Comparison of ENCODE assay signal across 25 cellular contexts in the genomic region with DNA sequence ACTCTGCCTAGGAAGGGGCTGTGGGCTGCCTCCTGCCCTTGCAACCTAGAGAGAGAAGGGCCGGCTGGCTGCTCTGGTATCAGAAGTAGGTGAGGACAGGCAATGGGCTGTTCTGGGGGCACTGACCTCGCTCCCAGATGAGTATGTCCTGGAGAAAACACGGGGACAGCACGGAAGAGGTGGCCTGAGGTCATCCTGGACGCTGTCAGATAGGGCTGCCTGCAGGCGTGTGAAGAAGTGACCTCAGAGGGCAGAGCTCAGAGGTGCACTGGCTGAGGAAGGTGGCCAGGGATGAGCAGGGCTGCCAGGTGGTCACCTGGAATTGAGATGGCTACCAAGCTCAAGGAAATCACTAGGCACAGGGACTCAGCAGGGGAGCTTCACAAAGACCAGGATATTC.
A peak's percentile ranks its signal among the peaks of the same experiment; 100 is the strongest.
DNase-seq lines count a peak whose midpoint lies in the region; ATAC-seq, FAIRE-seq and TF ChIP-seq lines count a peak whose summit lies in the region.
"Had no signal": no experiment of that assay in that cellular context is flagged by ENCODE, and none has a peak within 500 bp of the region (broad histone marks: within the 10 kb centered on the region; RNA-seq: fewer than 3 reads in every experiment).

No MANE protein-coding gene starts in this region.

- ATAC-seq in K562 (peak; percentile 47; the same call in 2 of the 3 replicates), naive B cell (ENCODE audit: low read depth in 2 of 2) (no peak), GM21786 (IDR thresholded peaks at IDR 0.05; ENCODE audit: unreplicated experiment) (no peak)
- ATAC-seq: HCT116 had no signal

- no peak overlapping the region for H2BK5ac ChIP-seq in neuronal stem cell (ENCODE audit: low read length)

- CTCF ChIA-PET in K562 (lab: Yijun Ruan, JAX; ENCODE audit: low intra/inter-chr PET ratio) (no interaction called here), PC-9 (lab: Charles Lee) (no interaction called here)

- no peak overlapping the region for H4K8ac ChIP-seq in neuronal stem cell (ENCODE audit: low read depth, low read length)

- H3K79me1 ChIP-seq in neuronal stem cell (ENCODE audit: low read depth, low read length): peaks cover 2% of the 10 kb centered on the region

- no peak overlapping the region for H3K4me3 Mint-ChIP-seq in naive B cell
- H3K4me3 Mint-ChIP-seq: CD4-positive, CD25-positive, alpha-beta regulatory T cell; CD8-positive, alpha-beta memory T cell; GM23338; HFFc6 had no signal

- no peaks in the 10 kb centered on the region for H3K27me3 Mint-ChIP-seq in naive B cell
- H3K27me3 Mint-ChIP-seq: CD4-positive, CD25-positive, alpha-beta regulatory T cell; CD8-positive, alpha-beta memory T cell had no signal

- POLR2A ChIA-PET in K562 (lab: Yijun Ruan, JAX): interaction anchor here (0.6 kb wide), 1 partner anchor 8 kb away, joined by 3 read pairs; no protein-coding TSS in a partner anchor
- POLR2A ChIA-PET in PC-9 (lab: Charles Lee; ENCODE audit: unreplicated experiment): no interaction called here

- H3K27me3 ChIP-seq in K562 (ENCODE audit: control insufficient read depth in 2 of 2, insufficient read depth in 2 of 2, low read length in 2 of 2) (peaks cover 4 to 13% of the 10 kb centered on the region in 2 experiments; a peak in 2 of 5 replicates), neuronal stem cell (ENCODE audit: control insufficient read depth in 3 of 3, insufficient read depth in 3 of 3, low read depth in 1 of 3, low read length in 3 of 3) (no peaks in the 10 kb centered on the region), PC-9 (ENCODE audit: insufficient read depth, low read depth) (no peaks in the 10 kb centered on the region)
- H3K27me3 ChIP-seq: BE2C had no signal

- H3F3A ChIP-seq in PC-9 (ENCODE audit: insufficient read depth, low read depth): no peaks in the 10 kb centered on the region

- H4K20me1 ChIP-seq in K562 (replicated peaks; ENCODE audit: control insufficient read depth, insufficient read depth, low read length): no peaks in the 10 kb centered on the region
- H4K20me1 ChIP-seq in PC-9 (ENCODE audit: insufficient read depth): no peaks in the 10 kb centered on the region

- peaks cover 0 to 8% (median 0%) of the 10 kb centered on the region in 7 donors for H3K9me3 Mint-ChIP-seq in naive B cell
- H3K9me3 Mint-ChIP-seq: CD8-positive, alpha-beta memory T cell; GM23338; HFFc6 had no signal

- H3K4ac ChIP-seq in neuronal stem cell (ENCODE audit: low read length): peak overlapping the region; percentile 66

- no peak overlapping the region for H4K91ac ChIP-seq in neuronal stem cell (ENCODE audit: low read depth, low read length, poor library complexity)

- 14% methylated on average over 5 of the region's 6 CpGs for WGBS in K562 (ENCODE audit: insufficient coverage, low coverage, missing lambda C conversion rate)
- no CpG with 5 or more reads among the region's 6 CpGs for WGBS in neuronal stem cell (ENCODE audit: extremely low coverage in 2 of 2, insufficient read length in 2 of 2, insufficient replicate concordance in 1 of 2), 2 donors

- H3K79me2 ChIP-seq in K562 (ENCODE audit: control insufficient read depth, insufficient read depth, low read length) (no peaks in the 10 kb centered on the region), PC-9 (ENCODE audit: low read depth) (no peaks in the 10 kb centered on the region)

- no peak overlapping the region for H3K9ac ChIP-seq in K562 (ENCODE audit: insufficient read depth in 1 of 2, low read depth in 2 of 2, low read length in 2 of 2)
- no peak overlapping the region for H3K9ac ChIP-seq in neuronal stem cell (ENCODE audit: low read depth, low read length, poor library complexity)

- TF ChIP-seq POLR2A in K562 (conservative IDR thresholded peaks at IDR 0.05): no peak

- H2BK12ac ChIP-seq in neuronal stem cell (ENCODE audit: low read length): peak overlapping the region; percentile 64

- peak overlapping the region; percentile 5 for H3K18ac ChIP-seq in neuronal stem cell (ENCODE audit: low read length)

- no peak for TF ChIP-seq EP300 in K562 (IDR thresholded peaks at IDR 0.05; ENCODE audit: low read length)

- H3K14ac ChIP-seq in neuronal stem cell (ENCODE audit: low read length): peak overlapping the region; percentile 84

- BruUV-seq in K562 (replicated peaks; lab: Mats Ljungman, UMichigan): no TSS peak
- no TSS peak for BruUV-seq in PC-9 (replicated peaks; lab: Mats Ljungman, UMichigan)

- H3K4me2 ChIP-seq in K562 (ENCODE audit: insufficient read depth, low read length): no peak overlapping the region
- H3K4me2 ChIP-seq in neuronal stem cell (ENCODE audit: insufficient read depth, low read length, poor library complexity, severe bottlenecking): no peak overlapping the region
- no peak overlapping the region for H3K4me2 ChIP-seq in PC-9
- H3K4me2 ChIP-seq: GM23338 had no signal

- H3K4me1 ChIP-seq in K562 (replicated peaks in 1 of 2; ENCODE audit: control insufficient read depth in 2 of 2, insufficient read depth in 2 of 2, low read length in 2 of 2): no peaks in the 10 kb centered on the region; a peak in 2 of 5 replicates
- H3K4me1 ChIP-seq in neuronal stem cell (ENCODE audit: control insufficient read depth in 2 of 2, insufficient read depth in 1 of 2, low read depth in 1 of 2, low read length in 2 of 2): peaks cover 3 to 16% of the 10 kb centered on the region in 2 donors
- H3K4me1 ChIP-seq in PC-9 (replicated peaks; ENCODE audit: insufficient read depth): no peaks in the 10 kb centered on the region
- H3K4me1 ChIP-seq: BE2C had no signal

- TF ChIP-seq CTCF in K562 (IDR thresholded peaks at IDR 0.05 in 2 of 3, conservative IDR thresholded peaks at IDR 0.05 in 1 of 3; ENCODE audit: insufficient read depth in 2 of 3, low read depth in 1 of 3, low read length in 3 of 3): no peak
- no peak for TF ChIP-seq CTCF in PC-9 (conservative IDR thresholded peaks at IDR 0.05)

- no peak for FAIRE-seq in K562 (lab: Jason Lieb, UNC)
- FAIRE-seq: A204.1, GM12878, GM19239, H54 had no signal

- H3K36me3 Mint-ChIP-seq in naive B cell: peaks cover 6 to 20% of the 10 kb centered on the region in 2 donors

- H3K27ac ChIP-seq in K562 (ENCODE audit: extremely low read depth, low read depth, low read length) (no peak overlapping the region), neuronal stem cell (replicated peaks; ENCODE audit: low read length) (no peak overlapping the region), PC-9 (no peak overlapping the region)
- H3K27ac ChIP-seq: HL-60 had no signal

- in situ Hi-C loops in K562 (cut with MboI): no loop called here

- peaks cover 3 to 33% (median 9%) of the 10 kb centered on the region in 3 donors for H3K4me1 Mint-ChIP-seq in naive B cell

- H3K9me2 ChIP-seq in PC-9 (ENCODE audit: insufficient read depth): no peaks in the 10 kb centered on the region

- TF ChIP-seq RAD21 in K562 (CRISPR knock-in tag; conservative IDR thresholded peaks at IDR 0.05 in 1 of 2, IDR thresholded peaks at IDR 0.05 in 1 of 2): no peak

- H3K9me1 ChIP-seq in K562 (ENCODE audit: control insufficient read depth, insufficient read depth, low read length): no peaks in the 10 kb centered on the region

- H2BK15ac ChIP-seq in neuronal stem cell (ENCODE audit: low read length): peak overlapping the region; percentile 44

- H3K36me3 ChIP-seq in K562 (ENCODE audit: control insufficient read depth, insufficient read depth, low read length) (no peaks in the 10 kb centered on the region), neuronal stem cell (replicated peaks in 1 of 2; ENCODE audit: control insufficient read depth in 2 of 2, insufficient read depth in 2 of 2, low read length in 2 of 2) (no peaks in the 10 kb centered on the region), PC-9 (ENCODE audit: low read depth) (no peaks in the 10 kb centered on the region)
- H3K36me3 ChIP-seq: BE2C had no signal

- peak overlapping the region; percentile 43 for H3K23ac ChIP-seq in neuronal stem cell (ENCODE audit: low read depth, low read length, poor library complexity)

- H3K4me3 ChIP-seq in K562 (no peak overlapping the region), neuronal stem cell (ENCODE audit: low read length in 2 of 2) (no peak overlapping the region), PC-9 (no peak overlapping the region)
- H3K4me3 ChIP-seq: GM12878, GM23338 had no signal

- DNase-seq in K562 (ENCODE audit: extremely low read depth in 1 of 4, low spot score in 3 of 4): no peak
- no peak for DNase-seq in naive B cell
- DNase-seq in neuronal stem cell (ENCODE audit: low spot score): no peak
- DNase-seq in foreskin melanocyte: no peak
- no peak for DNase-seq in PC-9
- DNase-seq: ACHN; BE2C; C1 segment of cervical spinal cord; CD4-positive, CD25-positive, alpha-beta regulatory T cell; CD8-positive, alpha-beta memory T cell; COR-L47; DMS 273 treated with DMSO at 0.1 percent for 48 hours; DMS53; DND-41; EL; HFFc6; IMR-90 had no signal

- H3K9me3 ChIP-seq in K562 (replicated peaks; ENCODE audit: control insufficient read depth, insufficient read depth, low read depth, low read length) (no peaks in the 10 kb centered on the region), neuronal stem cell (replicated peaks in 1 of 2; ENCODE audit: control insufficient read depth in 2 of 2, insufficient read depth in 1 of 2, low read depth in 1 of 2, low read length in 2 of 2) (peaks cover 0 to 2% of the 10 kb centered on the region in 2 donors), PC-9 (ENCODE audit: insufficient read depth, low read depth) (no peaks in the 10 kb centered on the region)
- H3K9me3 ChIP-seq: BE2C had no signal

- peak overlapping the region; percentile 59 for H2AK5ac ChIP-seq in neuronal stem cell (ENCODE audit: low read depth, low read length)

- H2AFZ ChIP-seq in K562 (ENCODE audit: low read depth, low read length) (no peak overlapping the region), neuronal stem cell (ENCODE audit: low read length) (no peak overlapping the region), PC-9 (no peak overlapping the region)
- H2AFZ ChIP-seq: GM23338 had no signal

- no peak overlapping the region for H2BK120ac ChIP-seq in neuronal stem cell (ENCODE audit: low read depth, low read length)

- intact Hi-C loops in K562 (cut with micrococcal nuclease): no loop called here
- intact Hi-C loops in PC-9 (cut with micrococcal nuclease; ENCODE audit: unreplicated experiment): no loop called here

- peak overlapping the region in 4 of 6 donors; percentile 42 to 63 (median 60) for H3K27ac Mint-ChIP-seq in naive B cell
- H3K27ac Mint-ChIP-seq: GM23338, HFFc6 had no signal

TF ChIP-seq in K562, 482 proteins besides CTCF, POLR2A, EP300 and RAD21:
- no peak for TF ChIP-seq ZSCAN29 (IDR thresholded peaks at IDR 0.05)
- peak; percentile 66 for TF ChIP-seq ZFP36 (IDR thresholded peaks at IDR 0.05; ENCODE audit: low read depth, low read length, partially characterized antibody)
TF ChIP-seq in K562: peak in this region for 1.
